ENCODE assay signal across 8 cellular contexts in genomic region chrX:63350979-63351616, GRCh38. TPM values are rescaled to one million over a fixed set of nuclear protein-coding genes. Genes with fewer than 3 reads are reported as not detected.
A peak's percentile ranks its signal among the peaks of the same experiment; 100 is the strongest.
DNase-seq lines count a peak whose midpoint lies in the region; ATAC-seq and TF ChIP-seq lines count a peak whose summit lies in the region.

Gene SPIN4, minus strand, starts transcription at chrX:63351332. Its CDS starts 513 bp downstream, at chrX:63350819.

- H3K79me2 ChIP-seq in fibroblast of lung (ENCODE audit: control insufficient read depth, insufficient read depth, low read length), result peaks cover 14% of the 10 kb centered on the region

- peak within 1 kb of the TSS; percentile 81 for H3K27ac Mint-ChIP-seq in activated T-helper 1 cell treated with anti-CD3 and anti-CD28 coated beads, Interleukin-12 subunit alpha, Interleukin-12 subunit beta, Interleukin-2, Interleukin-4 antibody, amounts not matched to agents 30 ng/mL and 10 ng/mL and 1 ng/mL, durations not matched to agents 14 hours and 24 hours and 36 hours
- peak within 1 kb of the TSS in 8 of 9 donors; percentile 70 to 84 (median 81) for H3K27ac Mint-ChIP-seq in naive thymus-derived CD4-positive, alpha-beta T cell
- peak within 1 kb of the TSS; percentile 84 for H3K27ac Mint-ChIP-seq in stimulated activated naive B cell treated with anti-CD40 and anti-IgM and Interleukin-4, amounts not matched to agents 10 μg/mL and 1 μg/mL and 100 μg/mL, for 72 hours

- H3K4me3 ChIP-seq in Jurkat, Clone E6-1 (ENCODE audit: low read length), result peak within 1 kb of the TSS; percentile 68
- H3K4me3 ChIP-seq in fibroblast of lung (replicated peaks in 1 of 4; ENCODE audit: control extremely low read depth in 1 of 4, insufficient read depth in 1 of 4, low read depth in 3 of 4, low read length in 4 of 4), result peak within 1 kb of the TSS; percentile 62 to 93 (median 74)
- H3K4me3 ChIP-seq in naive thymus-derived CD4-positive, alpha-beta T cell (ENCODE audit: low read length), result peak within 1 kb of the TSS; percentile 72

- H3K27me3 Mint-ChIP-seq in activated T-helper 1 cell treated with anti-CD3 and anti-CD28 coated beads, Interleukin-12 subunit alpha, Interleukin-12 subunit beta, Interleukin-2, Interleukin-4 antibody, amounts not matched to agents 30 ng/mL and 10 ng/mL and 1 ng/mL, durations not matched to agents 14 hours and 24 hours and 36 hours (ENCODE audit: insufficient read depth), result peaks cover 2% of the 10 kb centered on the region
- H3K27me3 Mint-ChIP-seq in naive thymus-derived CD4-positive, alpha-beta T cell, result no peaks in the 10 kb centered on the region
- no peaks in the 10 kb centered on the region for H3K27me3 Mint-ChIP-seq in stimulated activated naive B cell treated with anti-CD40 and anti-IgM and Interleukin-4, amounts not matched to agents 10 μg/mL and 1 μg/mL and 100 μg/mL, for 72 hours

- H3K27me3 ChIP-seq in fibroblast of lung (ENCODE audit: control insufficient read depth, insufficient read depth, low read length), result no peaks in the 10 kb centered on the region
- no peaks in the 10 kb centered on the region for H3K27me3 ChIP-seq in naive thymus-derived CD4-positive, alpha-beta T cell (ENCODE audit: control insufficient read depth in 2 of 2, insufficient read depth in 2 of 2, low read length in 2 of 2)

- DNase-seq in DMS53 treated with DMSO at 0.1 percent for 48 hours (lab: John Stamatoyannopoulos, UW; ENCODE audit: unreplicated experiment) (peak; percentile 90), fibroblast of lung (ENCODE audit: low read depth in 2 of 2) (peak; percentile 82 to 86)
- DNase-seq in Jurkat, Clone E6-1 (ENCODE audit: low read depth, low spot score), result peak; percentile 44
- DNase-seq in activated T-helper 1 cell treated with anti-CD3 and anti-CD28 coated beads, Interleukin-12 subunit alpha, Interleukin-12 subunit beta, Interleukin-2, Interleukin-4 antibody, amounts not matched to agents 30 ng/mL and 10 ng/mL and 1 ng/mL, durations not matched to agents 14 hours and 24 hours and 36 hours (ENCODE audit: low spot score), result peak; percentile 54
- DNase-seq in naive thymus-derived CD4-positive, alpha-beta T cell, result peak; percentile 9 to 68 (median 18)
- DNase-seq in stimulated activated naive B cell treated with anti-CD40 and anti-IgM and Interleukin-4, amounts not matched to agents 10 μg/mL and 1 μg/mL and 100 μg/mL, for 72 hours, result peak; percentile 70

- no peaks in the 10 kb centered on the region for H4K20me1 ChIP-seq in fibroblast of lung (ENCODE audit: control insufficient read depth, extremely low read depth, insufficient read depth, low read length)

- peaks cover 6% of the 10 kb centered on the region for H3K36me3 Mint-ChIP-seq in activated T-helper 1 cell treated with anti-CD3 and anti-CD28 coated beads, Interleukin-12 subunit alpha, Interleukin-12 subunit beta, Interleukin-2, Interleukin-4 antibody, amounts not matched to agents 30 ng/mL and 10 ng/mL and 1 ng/mL, durations not matched to agents 14 hours and 24 hours and 36 hours (ENCODE audit: low read depth)
- peaks cover 0 to 3% (median 0%) of the 10 kb centered on the region in 5 donors for H3K36me3 Mint-ChIP-seq in naive thymus-derived CD4-positive, alpha-beta T cell
- no peaks in the 10 kb centered on the region for H3K36me3 Mint-ChIP-seq in stimulated activated naive B cell treated with anti-CD40 and anti-IgM and Interleukin-4, amounts not matched to agents 10 μg/mL and 1 μg/mL and 100 μg/mL, for 72 hours

- H2AFZ ChIP-seq in fibroblast of lung (ENCODE audit: low read length), result peak within 1 kb of the TSS; percentile 87

- H3K9me3 Mint-ChIP-seq in activated T-helper 1 cell treated with anti-CD3 and anti-CD28 coated beads, Interleukin-12 subunit alpha, Interleukin-12 subunit beta, Interleukin-2, Interleukin-4 antibody, amounts not matched to agents 30 ng/mL and 10 ng/mL and 1 ng/mL, durations not matched to agents 14 hours and 24 hours and 36 hours, result no peaks in the 10 kb centered on the region
- H3K9me3 Mint-ChIP-seq in naive thymus-derived CD4-positive, alpha-beta T cell, result peaks cover 0 to 2% (median 0%) of the 10 kb centered on the region in 11 donors
- H3K9me3 Mint-ChIP-seq in stimulated activated naive B cell treated with anti-CD40 and anti-IgM and Interleukin-4, amounts not matched to agents 10 μg/mL and 1 μg/mL and 100 μg/mL, for 72 hours, result no peaks in the 10 kb centered on the region

- intact Hi-C loops in activated T-helper 1 cell treated with anti-CD3 and anti-CD28 coated beads, Interleukin-12 subunit alpha, Interleukin-12 subunit beta, Interleukin-2, Interleukin-4 antibody, amounts not matched to agents 30 ng/mL and 10 ng/mL and 1 ng/mL, durations not matched to agents 14 hours and 24 hours and 36 hours (cut with micrococcal nuclease), result loop anchor here (1.0 to 10.0 kb wide), 4 partner anchors 210 to 1624 kb away; partner anchors contain the start of genes AMER1 and ZC4H2
- intact Hi-C loops in naive thymus-derived CD4-positive, alpha-beta T cell (cut with micrococcal nuclease), result loop anchor here (2.0 to 10.0 kb wide), 5 partner anchors 211 to 1684 kb away; partner anchors contain the start of gene ZC3H12B (in 1 of the 2)

- ATAC-seq in GM21619 (IDR thresholded peaks at IDR 0.05; ENCODE audit: unreplicated experiment), result peak; percentile 92
- ATAC-seq in naive thymus-derived CD4-positive, alpha-beta T cell, result peak; percentile 92
- ATAC-seq in stimulated activated naive B cell treated with anti-CD40 and anti-IgM and Interleukin-4, amounts not matched to agents 10 μg/mL and 1 μg/mL and 100 μg/mL, for 72 hours (replicated peaks), result peak; percentile 92 to 96

- peak within 1 kb of the TSS; percentile 75 for H3K4me2 ChIP-seq in fibroblast of lung (ENCODE audit: extremely low read depth, insufficient read depth, low read length)

- H3K4me1 Mint-ChIP-seq in activated T-helper 1 cell treated with anti-CD3 and anti-CD28 coated beads, Interleukin-12 subunit alpha, Interleukin-12 subunit beta, Interleukin-2, Interleukin-4 antibody, amounts not matched to agents 30 ng/mL and 10 ng/mL and 1 ng/mL, durations not matched to agents 14 hours and 24 hours and 36 hours (ENCODE audit: low read depth), result peaks cover 27% of the 10 kb centered on the region
- peaks cover 4 to 35% (median 23%) of the 10 kb centered on the region in 7 donors for H3K4me1 Mint-ChIP-seq in naive thymus-derived CD4-positive, alpha-beta T cell
- H3K4me1 Mint-ChIP-seq in stimulated activated naive B cell treated with anti-CD40 and anti-IgM and Interleukin-4, amounts not matched to agents 10 μg/mL and 1 μg/mL and 100 μg/mL, for 72 hours, result peaks cover 4 to 17% of the 10 kb centered on the region in 2 donors

- no peaks in the 10 kb centered on the region for H3K9me3 ChIP-seq in fibroblast of lung (ENCODE audit: control insufficient read depth, insufficient read depth, low read depth, low read length)
- no peaks in the 10 kb centered on the region for H3K9me3 ChIP-seq in naive thymus-derived CD4-positive, alpha-beta T cell (ENCODE audit: control insufficient read depth in 2 of 3, low read length in 3 of 3)

- POLR2A ChIA-PET in naive thymus-derived CD4-positive, alpha-beta T cell (lab: Charles Lee), result no interaction called here

- no peaks in the 10 kb centered on the region for H3K4me1 ChIP-seq in fibroblast of lung (ENCODE audit: control insufficient read depth, extremely low read depth, insufficient read depth, low read length)
- H3K4me1 ChIP-seq in naive thymus-derived CD4-positive, alpha-beta T cell (ENCODE audit: control insufficient read depth in 2 of 2, insufficient read depth in 2 of 2, low read length in 2 of 2), result peaks cover 0 to 3% of the 10 kb centered on the region in 2 donors

- H3K9ac ChIP-seq in fibroblast of lung (ENCODE audit: insufficient read depth, low read length), result peak within 1 kb of the TSS; percentile 70

- CTCF ChIA-PET in naive thymus-derived CD4-positive, alpha-beta T cell (lab: Charles Lee), result no interaction called here

- H3K4me3 Mint-ChIP-seq in activated T-helper 1 cell treated with anti-CD3 and anti-CD28 coated beads, Interleukin-12 subunit alpha, Interleukin-12 subunit beta, Interleukin-2, Interleukin-4 antibody, amounts not matched to agents 30 ng/mL and 10 ng/mL and 1 ng/mL, durations not matched to agents 14 hours and 24 hours and 36 hours, result peak within 1 kb of the TSS; percentile 93
- H3K4me3 Mint-ChIP-seq in naive thymus-derived CD4-positive, alpha-beta T cell, result peak within 1 kb of the TSS; percentile 83 to 98 (median 89)
- peak within 1 kb of the TSS; percentile 89 to 96 for H3K4me3 Mint-ChIP-seq in stimulated activated naive B cell treated with anti-CD40 and anti-IgM and Interleukin-4, amounts not matched to agents 10 μg/mL and 1 μg/mL and 100 μg/mL, for 72 hours

- no peak for TF ChIP-seq CTCF in fibroblast of lung (conservative IDR thresholded peaks at IDR 0.05 in 1 of 2, IDR thresholded peaks at IDR 0.05 in 1 of 2; ENCODE audit: low read depth in 1 of 2, low read length in 2 of 2)

- no peaks in the 10 kb centered on the region for H3K36me3 ChIP-seq in fibroblast of lung (ENCODE audit: control insufficient read depth, insufficient read depth, low read length)
- H3K36me3 ChIP-seq in naive thymus-derived CD4-positive, alpha-beta T cell (ENCODE audit: control insufficient read depth in 2 of 3, insufficient read depth in 3 of 3, low read length in 3 of 3), result no peaks in the 10 kb centered on the region

- H3K27ac ChIP-seq in fibroblast of lung (ENCODE audit: insufficient read depth, low read length), result peak within 1 kb of the TSS; percentile 76
- H3K27ac ChIP-seq in naive thymus-derived CD4-positive, alpha-beta T cell (ENCODE audit: low read depth, low read length), result peak within 1 kb of the TSS; percentile 48

TF ChIP-seq in PFSK-1, 5 proteins besides CTCF, POLR2A, EP300 and RAD21 (continues in another document):
- TF ChIP-seq POLR2AphosphoS5 (IDR thresholded peaks at IDR 0.05; ENCODE audit: low read depth, low read length) (no peak), FOXP2 (optimal IDR thresholded peaks at IDR 0.05; ENCODE audit: borderline replicate concordance, extremely low read depth, extremely low read length, insufficient read depth) (peak; percentile 27)

RNA-seq across cellular contexts. Expression of gene SPIN4, which starts in this region (rescaled TPM):
- 5.1 TPM for polyA plus RNA-seq in Jurkat, Clone E6-1 (2012; ENCODE audit: insufficient read depth, insufficient read length)
- polyA plus RNA-seq in PFSK-1 (2012; ENCODE audit: insufficient read length, low read depth), result not detected
- 4.4 and 4.5 TPM in 2 replicates for total RNA-seq in activated T-helper 1 cell treated with anti-CD3 and anti-CD28 coated beads, Interleukin-12 subunit alpha, Interleukin-12 subunit beta, Interleukin-2, Interleukin-4 antibody, amounts not matched to agents 30 ng/mL and 10 ng/mL and 1 ng/mL, durations not matched to agents 14 hours and 24 hours and 36 hours
- 1.3 and 1.8 TPM in 2 replicates for total RNA-seq in fibroblast of lung
- polyA plus RNA-seq in fibroblast of lung, result 8.7 and 9.5 TPM in 2 replicates
- polyA plus RNA-seq in fibroblast of lung (2012), result 4.3 and 4.6 TPM in 2 replicates
- 4.2 and 5.2 TPM in 2 replicates for polyA minus RNA-seq in fibroblast of lung (ENCODE audit: low replicate concordance)
- 1 to 10 TPM in 4 of 5 experiments, under 1 TPM in 1; 0.95 to 6.8 (median 1.9) TPM for total RNA-seq in naive thymus-derived CD4-positive, alpha-beta T cell
- polyA plus RNA-seq in naive thymus-derived CD4-positive, alpha-beta T cell, result under 1 TPM; 0.40 to 0.59 TPM

Comparison
In these comparisons a context has a peak if more than half of its experiments do, and no peak if none do; other contexts are left out.
1. Peak in every context shown above with its lines: DNase-seq, ATAC-seq, H3K4me3 ChIP-seq and H3K27ac ChIP-seq.
2. DNase-seq: peak in every context shown above with its lines; median percentile 90 in DMS53 treated with DMSO at 0.1 percent for 48 hours; 84 in fibroblast of lung; 70 in stimulated activated naive B cell treated with anti-CD40 and anti-IgM and Interleukin-4, amounts not matched to agents 10 μg/mL and 1 μg/mL and 100 μg/mL, for 72 hours; 54 in activated T-helper 1 cell treated with anti-CD3 and anti-CD28 coated beads, Interleukin-12 subunit alpha, Interleukin-12 subunit beta, Interleukin-2, Interleukin-4 antibody, amounts not matched to agents 30 ng/mL and 10 ng/mL and 1 ng/mL, durations not matched to agents 14 hours and 24 hours and 36 hours; 44 in Jurkat, Clone E6-1; 18 in naive thymus-derived CD4-positive, alpha-beta T cell.